ENCODE assay signal across 25 cellular contexts in the genomic region with DNA sequence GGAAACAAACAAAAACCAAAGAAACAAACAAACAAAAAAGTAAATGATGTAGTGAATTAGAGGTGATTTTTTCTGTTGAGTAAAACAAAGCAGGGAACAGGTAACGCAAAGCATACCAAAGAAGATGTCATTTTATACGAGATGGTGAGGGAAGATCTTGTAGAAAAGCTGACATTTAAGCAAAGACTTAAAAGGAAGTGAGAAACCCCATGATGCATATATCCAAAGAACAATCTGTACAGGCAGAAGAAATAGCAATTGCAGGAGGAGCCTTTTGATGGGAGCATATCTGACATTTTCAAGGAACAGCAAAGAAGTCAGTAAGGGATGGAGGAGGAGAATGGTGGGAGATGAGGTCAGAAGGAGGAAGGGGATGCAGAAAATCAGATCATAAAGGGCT.
DNase-seq lines count a peak whose midpoint lies in the region; ATAC-seq, FAIRE-seq and TF ChIP-seq lines count a peak whose summit lies in the region.
"Had no signal": no experiment of that assay in that cellular context is flagged by ENCODE, and none has a peak within 500 bp of the region (broad histone marks: within the 10 kb centered on the region; RNA-seq: fewer than 3 reads in every experiment).

No MANE protein-coding gene starts in this region.

- H3K36me3 Mint-ChIP-seq in brain, result peaks cover 75% of the 10 kb centered on the region
- H3K36me3 Mint-ChIP-seq in stimulated activated naive B cell treated with anti-CD40 and anti-IgM and Interleukin-4, amounts not matched to agents 10 μg/mL and 1 μg/mL and 100 μg/mL, for 72 hours, result peaks cover 34 to 44% of the 10 kb centered on the region in 2 donors

- no peak overlapping the region for H3K27ac ChIP-seq in OCI-LY3 (ENCODE audit: low read length)
- H3K27ac ChIP-seq: BLaER1 had no signal

- no peaks in the 10 kb centered on the region for H4K20me1 ChIP-seq in OCI-LY3 (ENCODE audit: insufficient read depth, low read length)
- H4K20me1 ChIP-seq: BLaER1 had no signal

- no peak overlapping the region for H2AFZ ChIP-seq in OCI-LY3 (ENCODE audit: low read depth, low read length)

- no peak overlapping the region for H3K9ac ChIP-seq in OCI-LY3 (ENCODE audit: low read length)
- H3K9ac ChIP-seq: BLaER1 had no signal

- no peak for TF ChIP-seq CTCF in OCI-LY3 (IDR thresholded peaks at IDR 0.05; ENCODE audit: low read depth, low read length)
- no peak for TF ChIP-seq CTCF in brain (conservative IDR thresholded peaks at IDR 0.05)

- H3K4me1 ChIP-seq in OCI-LY3 (ENCODE audit: low read length), result peaks cover 11% of the 10 kb centered on the region
- H3K4me1 ChIP-seq: BE2C, BLaER1, Caco-2 had no signal

- H3K27me3 ChIP-seq in OCI-LY3 (ENCODE audit: low read depth, low read length), result no peaks in the 10 kb centered on the region
- H3K27me3 ChIP-seq: BE2C, BLaER1 had no signal

- 0 out of 2 replicates have a peak overlapping the region, but pooled peaks have one; percentile 15 for H3K4me2 ChIP-seq in OCI-LY3 (ENCODE audit: low read length)
- H3K4me2 ChIP-seq: BLaER1 had no signal

- no peaks in the 10 kb centered on the region for H3K27me3 Mint-ChIP-seq in brain
- H3K27me3 Mint-ChIP-seq in stimulated activated naive B cell treated with anti-CD40 and anti-IgM and Interleukin-4, amounts not matched to agents 10 μg/mL and 1 μg/mL and 100 μg/mL, for 72 hours, result no peaks in the 10 kb centered on the region
- H3K27me3 Mint-ChIP-seq: CD4-positive, alpha-beta memory T cell; CD4-positive, CD25-positive, alpha-beta regulatory T cell; CD8-positive, alpha-beta memory T cell had no signal

- no peak overlapping the region for H3K4me3 Mint-ChIP-seq in brain
- H3K4me3 Mint-ChIP-seq in stimulated activated naive B cell treated with anti-CD40 and anti-IgM and Interleukin-4, amounts not matched to agents 10 μg/mL and 1 μg/mL and 100 μg/mL, for 72 hours, result no peak overlapping the region
- H3K4me3 Mint-ChIP-seq: CD14-positive monocyte; CD4-positive, alpha-beta memory T cell; CD4-positive, CD25-positive, alpha-beta regulatory T cell; CD8-positive, alpha-beta memory T cell had no signal

- peak; percentile 55 to 60 for ATAC-seq in stimulated activated naive B cell treated with anti-CD40 and anti-IgM and Interleukin-4, amounts not matched to agents 10 μg/mL and 1 μg/mL and 100 μg/mL, for 72 hours (replicated peaks)

- H3K4me1 Mint-ChIP-seq in brain, result peaks cover 7% of the 10 kb centered on the region
- peaks cover 6 to 15% of the 10 kb centered on the region in 2 donors for H3K4me1 Mint-ChIP-seq in stimulated activated naive B cell treated with anti-CD40 and anti-IgM and Interleukin-4, amounts not matched to agents 10 μg/mL and 1 μg/mL and 100 μg/mL, for 72 hours
- H3K4me1 Mint-ChIP-seq: CD14-positive monocyte; CD8-positive, alpha-beta memory T cell had no signal

- H3K9me3 ChIP-seq in OCI-LY3 (ENCODE audit: insufficient read depth, low read length), result no peaks in the 10 kb centered on the region
- H3K9me3 ChIP-seq: BE2C, BLaER1, Caco-2 had no signal

- DNase-seq in GM12891 (ENCODE audit: insufficient read length, low spot score), result no peak
- DNase-seq in stimulated activated naive B cell treated with anti-CD40 and anti-IgM and Interleukin-4, amounts not matched to agents 10 μg/mL and 1 μg/mL and 100 μg/mL, for 72 hours, result no peak
- no peak for DNase-seq in COLO829 (ENCODE audit: low spot score)
- DNase-seq in NCI-H446 treated with DMSO at 0.1 percent for 48 hours (lab: John Stamatoyannopoulos, UW), result no peak
- no peak for DNase-seq in NCI-H524 (lab: John Stamatoyannopoulos, UW)
- DNase-seq: 8988T; ACHN; BE2C; C1 segment of cervical spinal cord; Caco-2; Calu3; CD4-positive, alpha-beta memory T cell; CD4-positive, CD25-positive, alpha-beta regulatory T cell; CD8-positive, alpha-beta memory T cell; DMS79 treated with DMSO at 0.1 percent for 48 hours; GF-D8 had no signal

- peak overlapping the region in 3 of 5 experiments; percentile 13 to 92 (median 22) for H3K27ac Mint-ChIP-seq in brain
- no peak overlapping the region for H3K27ac Mint-ChIP-seq in stimulated activated naive B cell treated with anti-CD40 and anti-IgM and Interleukin-4, amounts not matched to agents 10 μg/mL and 1 μg/mL and 100 μg/mL, for 72 hours
- H3K27ac Mint-ChIP-seq: CD8-positive, alpha-beta memory T cell had no signal

- H3K4me3 ChIP-seq in OCI-LY3 (ENCODE audit: low read length), result no peak overlapping the region
- H3K4me3 ChIP-seq: BLaER1 had no signal

- peaks cover 10% of the 10 kb centered on the region for H3K36me3 ChIP-seq in OCI-LY3 (replicated peaks; ENCODE audit: low read depth, low read length)

- no peaks in the 10 kb centered on the region for H3K9me3 Mint-ChIP-seq in brain
- no peaks in the 10 kb centered on the region for H3K9me3 Mint-ChIP-seq in stimulated activated naive B cell treated with anti-CD40 and anti-IgM and Interleukin-4, amounts not matched to agents 10 μg/mL and 1 μg/mL and 100 μg/mL, for 72 hours
- H3K9me3 Mint-ChIP-seq: CD14-positive monocyte; CD4-positive, alpha-beta memory T cell; CD8-positive, alpha-beta memory T cell had no signal

- H3K79me2 ChIP-seq in OCI-LY3 (ENCODE audit: low read length), result no peaks in the 10 kb centered on the region

- TF ChIP-seq POLR2A in GM12891 (IDR thresholded peaks at IDR 0.05; ENCODE audit: low read depth, low read length), result no peak

- no peak for FAIRE-seq in GM12891 (lab: Jason Lieb, UNC)
- FAIRE-seq: A204.1, D721Med, G401.6, GM12892, GM18507 had no signal

TF ChIP-seq in GM12891, 5 proteins besides CTCF, POLR2A, EP300 and RAD21:
- TF ChIP-seq SPI1 (IDR thresholded peaks at IDR 0.05; ENCODE audit: low read depth, low read length) (peak; percentile 39; the same call in 1 of the 2 replicates), PAX5 (IDR thresholded peaks at IDR 0.05; ENCODE audit: insufficient read depth, low read length, severe bottlenecking) (no peak)
